Comparison of ENCODE assay signal across 8 cellular contexts in genomic region chr6:27810768-27811298, GRCh38.
A peak's percentile ranks its signal among the peaks of the same experiment; 100 is the strongest.
DNase-seq lines count a peak whose midpoint lies in the region; ATAC-seq and TF ChIP-seq lines count a peak whose summit lies in the region.

No MANE protein-coding gene starts in this region.

- H3K27me3 Mint-ChIP-seq in dendritic cell treated with granulocyte-macrophage colony-stimulating factor and Interleukin-4, amounts not matched to agents 40 ng/mL and 50 ng/mL, for 4 days = peaks cover 2% of the 10 kb centered on the region
- peaks cover 13% of the 10 kb centered on the region for H3K27me3 Mint-ChIP-seq in neural crest cell (ENCODE audit: low read depth)

- H3K4me1 Mint-ChIP-seq in dendritic cell treated with granulocyte-macrophage colony-stimulating factor and Interleukin-4, amounts not matched to agents 40 ng/mL and 50 ng/mL, for 4 days (ENCODE audit: low read depth) = peaks cover 31% of the 10 kb centered on the region
- peaks cover 86% of the 10 kb centered on the region for H3K4me1 Mint-ChIP-seq in neural crest cell

- peaks cover 5% of the 10 kb centered on the region for H3K36me3 ChIP-seq in NT2/D1 (ENCODE audit: insufficient read depth, insufficient read length, low read length)

- intact Hi-C loops in dendritic cell treated with granulocyte-macrophage colony-stimulating factor and Interleukin-4, amounts not matched to agents 40 ng/mL and 50 ng/mL, for 4 days (cut with micrococcal nuclease) = no loop called here

- H3K27me3 ChIP-seq in NT2/D1 (ENCODE audit: insufficient read depth, insufficient read length) = no peaks in the 10 kb centered on the region

- ATAC-seq in GM18868 (IDR thresholded peaks at IDR 0.05; ENCODE audit: unreplicated experiment) = no peak
- ATAC-seq in HG03097 (IDR thresholded peaks at IDR 0.05; ENCODE audit: low FRiP score, unreplicated experiment) = no peak

- H3K36me3 Mint-ChIP-seq in dendritic cell treated with granulocyte-macrophage colony-stimulating factor and Interleukin-4, amounts not matched to agents 40 ng/mL and 50 ng/mL, for 4 days (ENCODE audit: low read depth) = no peaks in the 10 kb centered on the region
- H3K36me3 Mint-ChIP-seq in neural crest cell (ENCODE audit: low read depth) = peaks cover 5% of the 10 kb centered on the region

- no peak for TF ChIP-seq CTCF in neural crest cell (conservative IDR thresholded peaks at IDR 0.05)

- DNase-seq in ELR (ENCODE audit: low read depth) (peak; percentile 45), NT2/D1 (ENCODE audit: low read depth, low spot score) (no peak), neural crest cell (ENCODE audit: low read depth, low spot score) (no peak), NCI-H345 treated with DMSO at 0.1 percent for 48 hours (lab: John Stamatoyannopoulos, UW; ENCODE audit: unreplicated experiment) (no peak), OCI-M2 (lab: John Stamatoyannopoulos, UW; ENCODE audit: unreplicated experiment) (no peak)

- peak overlapping the region; percentile 90 for H3K4me3 ChIP-seq in NT2/D1 (ENCODE audit: insufficient read length, low read depth)

- no peaks in the 10 kb centered on the region for H3K9me3 ChIP-seq in NT2/D1 (ENCODE audit: insufficient read depth, low read length)

- H3K9ac ChIP-seq in NT2/D1 (ENCODE audit: insufficient read length, low read depth) = peak overlapping the region; percentile 97

- peak overlapping the region; percentile 95 for H3K27ac Mint-ChIP-seq in dendritic cell treated with granulocyte-macrophage colony-stimulating factor and Interleukin-4, amounts not matched to agents 40 ng/mL and 50 ng/mL, for 4 days
- H3K27ac Mint-ChIP-seq in neural crest cell (ENCODE audit: unreplicated experiment) = peak overlapping the region; percentile 99

- H3K4me3 Mint-ChIP-seq in dendritic cell treated with granulocyte-macrophage colony-stimulating factor and Interleukin-4, amounts not matched to agents 40 ng/mL and 50 ng/mL, for 4 days = peak overlapping the region; percentile 81
- H3K4me3 Mint-ChIP-seq in neural crest cell = peak overlapping the region; percentile 97

- no peaks in the 10 kb centered on the region for H3K4me1 ChIP-seq in NT2/D1 (ENCODE audit: insufficient read depth, insufficient read length)

- no peaks in the 10 kb centered on the region for H3K9me3 Mint-ChIP-seq in dendritic cell treated with granulocyte-macrophage colony-stimulating factor and Interleukin-4, amounts not matched to agents 40 ng/mL and 50 ng/mL, for 4 days
- peaks cover 6% of the 10 kb centered on the region for H3K9me3 Mint-ChIP-seq in neural crest cell
